Comparison of ENCODE assay signal across 13 cellular contexts in the genomic region with DNA sequence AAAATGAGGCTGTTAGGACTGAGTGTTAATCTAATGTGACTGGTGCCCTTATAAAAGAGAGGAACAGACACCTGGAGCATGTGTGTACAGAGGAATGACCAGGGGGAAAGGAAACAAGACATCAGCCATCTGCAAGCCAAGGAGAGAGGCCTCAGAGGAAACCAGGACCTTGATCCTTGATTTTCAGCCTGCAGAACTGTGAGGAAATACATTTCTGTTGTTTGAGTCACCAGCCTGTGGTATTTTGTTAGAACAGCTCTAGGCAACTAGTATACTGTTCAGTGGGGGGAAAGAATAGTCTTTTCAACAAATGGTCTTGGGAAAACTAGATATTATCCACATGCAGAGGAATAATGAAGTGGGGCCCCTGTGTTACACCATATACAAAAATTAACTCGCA.
DNase-seq lines count a peak whose midpoint lies in the region; ATAC-seq and TF ChIP-seq lines count a peak whose summit lies in the region.
"Had no signal": no experiment of that assay in that cellular context is flagged by ENCODE, and none has a peak within 500 bp of the region (broad histone marks: within the 10 kb centered on the region; RNA-seq: fewer than 3 reads in every experiment).

No MANE protein-coding gene starts in this region.

- H3K27me3 ChIP-seq in left ventricle myocardium inferior (ENCODE audit: low read depth) (peaks cover 15% of the 10 kb centered on the region), foreskin keratinocyte (no peaks in the 10 kb centered on the region)
- H3K27me3 ChIP-seq: BLaER1 treated with 17β-estradiol and CSF1 and Interleukin-3, amounts not matched to agents 10 nM and 100 nM had no signal

- H3K4me1 Mint-ChIP-seq in stimulated activated memory B cell treated with anti-CD40 and anti-IgM and Interleukin-4, amounts not matched to agents 10 μg/mL and 1 μg/mL and 100 μg/mL, for 72 hours = peaks cover 16% of the 10 kb centered on the region
- H3K4me1 Mint-ChIP-seq: activated B cell treated with CpG ODN at 0.5 μM for 24 hours had no signal

- H3K27ac Mint-ChIP-seq in stimulated activated memory B cell treated with anti-CD40 and anti-IgM and Interleukin-4, amounts not matched to agents 10 μg/mL and 1 μg/mL and 100 μg/mL, for 72 hours = no peak overlapping the region
- H3K27ac Mint-ChIP-seq: activated B cell treated with CpG ODN at 0.5 μM for 24 hours; activated naive CD4-positive, alpha-beta T cell treated with anti-CD3 and anti-CD28 coated beads, Interleukin-2, amount 10 ng/mL, durations not matched to agents 7 days and 5 days had no signal

- no peaks in the 10 kb centered on the region for H3K9me3 ChIP-seq in left ventricle myocardium inferior (replicated peaks)

- no peaks in the 10 kb centered on the region for H3K9me3 Mint-ChIP-seq in stimulated activated memory B cell treated with anti-CD40 and anti-IgM and Interleukin-4, amounts not matched to agents 10 μg/mL and 1 μg/mL and 100 μg/mL, for 72 hours
- H3K9me3 Mint-ChIP-seq: activated B cell treated with CpG ODN at 0.5 μM for 24 hours; activated naive CD4-positive, alpha-beta T cell treated with anti-CD3 and anti-CD28 coated beads, Interleukin-2, amount 10 ng/mL, durations not matched to agents 7 days and 5 days had no signal

- no peaks in the 10 kb centered on the region for H3K4me1 ChIP-seq in left ventricle myocardium inferior
- H3K4me1 ChIP-seq in foreskin keratinocyte = peaks cover 28% of the 10 kb centered on the region

- ATAC-seq in left ventricle myocardium superior (peak; percentile 52), foreskin keratinocyte (peak; percentile 87)
- no peak for ATAC-seq in stimulated activated memory B cell treated with anti-CD40 and anti-IgM and Interleukin-4, amounts not matched to agents 10 μg/mL and 1 μg/mL and 100 μg/mL, for 72 hours
- ATAC-seq: natural killer cell treated with Interleukin-12 subunit alpha and Interleukin-12 subunit beta and Interleukin-15 and Interleukin-18, amount 100 ng/mL, for 72 hours had no signal

- H3K4me3 ChIP-seq in left ventricle myocardium inferior = no peak overlapping the region
- H3K4me3 ChIP-seq: BLaER1 treated with 17β-estradiol and CSF1 and Interleukin-3, amounts not matched to agents 10 nM and 100 nM had no signal

- TF ChIP-seq CTCF in left ventricle myocardium inferior (IDR thresholded peaks at IDR 0.05; ENCODE audit: borderline replicate concordance) (no peak), foreskin keratinocyte (conservative IDR thresholded peaks at IDR 0.05) (no peak)

- H3K27ac ChIP-seq in left ventricle myocardium inferior (replicated peaks) = no peak overlapping the region
- H3K27ac ChIP-seq in foreskin keratinocyte = no peak overlapping the region

- H3K4me3 Mint-ChIP-seq in stimulated activated memory B cell treated with anti-CD40 and anti-IgM and Interleukin-4, amounts not matched to agents 10 μg/mL and 1 μg/mL and 100 μg/mL, for 72 hours = no peak overlapping the region
- H3K4me3 Mint-ChIP-seq: activated B cell treated with CpG ODN at 0.5 μM for 24 hours; activated naive CD4-positive, alpha-beta T cell treated with anti-CD3 and anti-CD28 coated beads, Interleukin-2, amount 10 ng/mL, durations not matched to agents 7 days and 5 days; natural killer cell treated with Interleukin-12 subunit alpha and Interleukin-12 subunit beta and Interleukin-15 and Interleukin-18, amount 100 ng/mL, for 72 hours had no signal

- no peak for DNase-seq in left ventricle myocardium superior
- no peak for DNase-seq in left ventricle myocardium inferior
- DNase-seq in SW480 (ENCODE audit: low spot score) = peak; percentile 50
- DNase-seq in foreskin keratinocyte = peak; percentile 70 to 84
- no peak for DNase-seq in NCI-H1092 treated with DMSO at 0.1 percent for 48 hours (lab: John Stamatoyannopoulos, UW)
- DNase-seq in NCI-H446 (lab: John Stamatoyannopoulos, UW) = no peak
- no peak for DNase-seq in NCI-H82 (lab: John Stamatoyannopoulos, UW)
- DNase-seq: activated B cell treated with CpG ODN at 0.5 μM for 24 hours; activated naive CD4-positive, alpha-beta T cell treated with anti-CD3 and anti-CD28 coated beads, Interleukin-2, amount 10 ng/mL, durations not matched to agents 7 days and 5 days; NCI-H524 had no signal

- H3K36me3 ChIP-seq in left ventricle myocardium inferior = no peaks in the 10 kb centered on the region
- H3K36me3 ChIP-seq: BLaER1 treated with 17β-estradiol and CSF1 and Interleukin-3, amounts not matched to agents 10 nM and 100 nM had no signal

- no peaks in the 10 kb centered on the region for H3K27me3 Mint-ChIP-seq in stimulated activated memory B cell treated with anti-CD40 and anti-IgM and Interleukin-4, amounts not matched to agents 10 μg/mL and 1 μg/mL and 100 μg/mL, for 72 hours
- H3K27me3 Mint-ChIP-seq: activated B cell treated with CpG ODN at 0.5 μM for 24 hours; natural killer cell treated with Interleukin-12 subunit alpha and Interleukin-12 subunit beta and Interleukin-15 and Interleukin-18, amount 100 ng/mL, for 72 hours had no signal

- intact Hi-C loops in left ventricle myocardium superior (cut with micrococcal nuclease) = no loop called here
- intact Hi-C loops in left ventricle myocardium inferior (cut with micrococcal nuclease) = no loop called here

- H3K36me3 Mint-ChIP-seq in stimulated activated memory B cell treated with anti-CD40 and anti-IgM and Interleukin-4, amounts not matched to agents 10 μg/mL and 1 μg/mL and 100 μg/mL, for 72 hours = no peaks in the 10 kb centered on the region
- H3K36me3 Mint-ChIP-seq: activated naive CD4-positive, alpha-beta T cell treated with anti-CD3 and anti-CD28 coated beads, Interleukin-2, amount 10 ng/mL, durations not matched to agents 7 days and 5 days; natural killer cell treated with Interleukin-12 subunit alpha and Interleukin-12 subunit beta and Interleukin-15 and Interleukin-18, amount 100 ng/mL, for 72 hours had no signal

Comparison
In these comparisons a context has a peak if more than half of its experiments do, and no peak if none do; other contexts are left out.
1. DNase-seq: peak in SW480 (single experiment) and foreskin keratinocyte (2 of 2); none in left ventricle myocardium superior (single experiment), left ventricle myocardium inferior (single experiment), NCI-H1092 treated with DMSO at 0.1 percent for 48 hours (single experiment), NCI-H446 (0 of 2) and NCI-H82 (single experiment).